In the genomic region with DNA sequence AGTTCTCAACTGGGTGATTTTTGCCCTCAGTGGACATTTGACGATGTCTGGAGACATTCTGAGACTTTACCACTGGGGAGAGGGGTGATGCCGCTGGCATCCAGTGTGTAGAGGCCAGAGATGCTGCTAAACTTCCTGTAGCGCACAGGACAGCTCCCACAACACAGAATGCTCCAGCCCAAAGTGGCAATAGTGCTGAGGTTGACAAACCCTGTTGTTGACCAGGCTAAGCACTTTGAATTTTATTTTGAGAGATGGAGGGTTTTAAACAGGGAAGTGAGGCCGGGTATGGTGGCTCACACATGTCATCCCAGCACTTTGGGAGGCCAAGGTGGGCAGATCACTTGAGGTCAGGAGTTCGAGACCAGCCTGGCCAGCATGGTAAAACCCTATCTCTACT, we compare ENCODE assay signal across 24 cellular contexts. TPM values are rescaled to one million over a fixed set of nuclear protein-coding genes. Genes with fewer than 3 reads are reported as not detected.
"Had no signal": no experiment of that assay in that cellular context is flagged by ENCODE, and none has a peak within 500 bp of the region (broad histone marks: within the 10 kb centered on the region; RNA-seq: fewer than 3 reads in every experiment).

No MANE protein-coding gene starts in this region.

- H3K9me3 ChIP-seq: esophagus muscularis mucosa, gastroesophageal sphincter, suprapubic skin, transverse colon, uterus had no signal

- H3K27ac ChIP-seq: esophagus muscularis mucosa, foreskin keratinocyte, gastroesophageal sphincter, heart left ventricle, hepatocyte, neural progenitor cell, parathyroid adenoma, skin epidermis, suprapubic skin, transverse colon, upper lobe of right lung, uterus had no signal

- H3K27me3 Mint-ChIP-seq: memory B cell; progenitor cell of endocrine pancreas; stimulated activated naive CD8-positive, alpha-beta T cell treated with anti-CD3 and anti-CD28 coated beads, Interleukin-15, amount 100 ng/mL, for 72 hours had no signal

- H3K4me2 ChIP-seq: hepatocyte, neural progenitor cell had no signal

- H3K27me3 ChIP-seq: esophagus muscularis mucosa, foreskin keratinocyte, gastroesophageal sphincter, heart left ventricle, hepatocyte, neural progenitor cell, spleen, suprapubic skin, transverse colon, upper lobe of right lung, uterus had no signal

- DNase-seq: effector memory CD4-positive, alpha-beta T cell; foreskin keratinocyte; heart left ventricle; kidney; spleen; stimulated activated CD4-positive, alpha-beta T cell treated with anti-CD3 and anti-CD28 coated beads, Interleukin-4, amount 100 ng/mL, for 4 hours; stimulated activated naive CD4-positive, alpha-beta T cell; stimulated activated naive CD8-positive, alpha-beta T cell treated with anti-CD3 and anti-CD28 coated beads, Interleukin-15, amount 100 ng/mL, for 72 hours; transverse colon; upper lobe of right lung; uterus had no signal

- H3K4me3 ChIP-seq: esophagus muscularis mucosa, gastroesophageal sphincter, heart left ventricle, hepatocyte, lung, neural progenitor cell, skin epidermis, spleen, suprapubic skin, transverse colon, upper lobe of right lung, uterus had no signal

- H3K4me1 ChIP-seq: esophagus muscularis mucosa, foreskin keratinocyte, gastroesophageal sphincter, parathyroid adenoma, suprapubic skin, transverse colon, upper lobe of right lung, uterus had no signal

- ATAC-seq: foreskin keratinocyte; gastroesophageal sphincter; heart left ventricle; left lobe of liver; stimulated activated naive CD8-positive, alpha-beta T cell treated with anti-CD3 and anti-CD28 coated beads, Interleukin-15, amount 100 ng/mL, for 72 hours; upper lobe of right lung had no signal

- H3K27ac Mint-ChIP-seq: nephron; stimulated activated naive CD8-positive, alpha-beta T cell treated with anti-CD3 and anti-CD28 coated beads, Interleukin-15, amount 100 ng/mL, for 72 hours had no signal

- H3K4me1 Mint-ChIP-seq: nephron; stimulated activated naive CD8-positive, alpha-beta T cell treated with anti-CD3 and anti-CD28 coated beads, Interleukin-15, amount 100 ng/mL, for 72 hours had no signal

- H2AFZ ChIP-seq: hepatocyte, parathyroid adenoma had no signal

- H3K4me3 Mint-ChIP-seq: nephron; neural progenitor cell; stimulated activated naive CD8-positive, alpha-beta T cell treated with anti-CD3 and anti-CD28 coated beads, Interleukin-15, amount 100 ng/mL, for 72 hours had no signal

- H3K36me3 ChIP-seq: esophagus muscularis mucosa, gastroesophageal sphincter, heart left ventricle, spleen, suprapubic skin, transverse colon, upper lobe of right lung, uterus had no signal

- H3K9ac ChIP-seq: neural progenitor cell, parathyroid adenoma had no signal

- H3K79me2 ChIP-seq: hepatocyte, parathyroid adenoma had no signal

RNA-seq across cellular contexts. Expression of a gene that starts 44.0 kb away (rescaled TPM):
- polyA plus RNA-seq: fibroblast of lung had no signal
